In the genomic region with DNA sequence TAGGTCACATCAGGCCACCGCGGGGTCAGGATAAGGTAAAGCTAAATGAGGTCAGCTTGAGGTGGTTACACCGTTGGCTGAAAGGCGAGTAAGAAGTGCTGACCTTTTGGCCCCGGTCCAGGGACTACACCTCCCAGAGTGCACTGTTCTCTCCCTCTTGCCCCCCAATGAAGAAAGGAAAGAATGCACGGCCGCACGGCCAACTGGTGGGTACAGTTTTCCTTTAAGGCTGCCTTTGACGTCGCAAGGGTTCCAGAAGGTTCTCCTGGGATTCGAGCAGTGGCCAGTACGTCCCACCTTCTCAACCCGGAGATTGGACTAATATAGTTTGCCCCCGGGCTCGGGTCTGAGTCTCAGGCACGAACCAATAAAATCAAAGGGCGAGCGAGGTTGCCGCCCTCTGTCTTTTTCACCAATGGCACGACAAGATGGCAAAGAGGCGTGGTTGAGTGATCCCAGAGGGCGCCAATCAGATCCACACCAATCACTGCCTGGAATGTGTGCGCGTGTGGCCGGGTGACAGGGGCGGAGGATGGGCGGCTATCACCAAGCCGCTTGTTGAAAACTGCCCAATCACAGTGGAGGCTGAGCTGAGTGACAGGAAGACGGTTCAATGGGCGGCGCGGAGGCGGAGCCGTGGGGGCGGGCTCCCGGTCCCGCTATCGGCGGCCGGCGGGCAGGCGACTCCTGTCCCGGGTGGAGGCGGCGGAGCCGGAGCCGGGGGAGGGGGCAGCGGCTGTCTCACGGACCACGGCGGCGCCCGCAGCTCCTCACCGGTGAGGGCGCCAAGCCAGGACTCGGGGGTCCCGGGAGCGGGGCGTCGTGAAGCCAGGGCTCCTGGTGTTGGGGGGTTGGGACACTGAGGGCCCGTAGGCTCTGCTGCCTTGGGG, we compare ENCODE assay signal across 1 cellular context.
TF ChIP-seq lines count a peak whose summit lies in the region.

A gene (plus strand): TSS at position 690 of the 890 bp plus-strand sequence. CDS start 886 bp downstream, outside the sequence.

TF ChIP-seq in HepG2, 621 proteins besides CTCF, POLR2A, EP300 and RAD21 (continued from another document):
- no peak for TF ChIP-seq ZNF891 (CRISPR knock-in tag; IDR thresholded peaks at IDR 0.05)
